9 cellular contexts compared by ENCODE assay signal in the genomic region with DNA sequence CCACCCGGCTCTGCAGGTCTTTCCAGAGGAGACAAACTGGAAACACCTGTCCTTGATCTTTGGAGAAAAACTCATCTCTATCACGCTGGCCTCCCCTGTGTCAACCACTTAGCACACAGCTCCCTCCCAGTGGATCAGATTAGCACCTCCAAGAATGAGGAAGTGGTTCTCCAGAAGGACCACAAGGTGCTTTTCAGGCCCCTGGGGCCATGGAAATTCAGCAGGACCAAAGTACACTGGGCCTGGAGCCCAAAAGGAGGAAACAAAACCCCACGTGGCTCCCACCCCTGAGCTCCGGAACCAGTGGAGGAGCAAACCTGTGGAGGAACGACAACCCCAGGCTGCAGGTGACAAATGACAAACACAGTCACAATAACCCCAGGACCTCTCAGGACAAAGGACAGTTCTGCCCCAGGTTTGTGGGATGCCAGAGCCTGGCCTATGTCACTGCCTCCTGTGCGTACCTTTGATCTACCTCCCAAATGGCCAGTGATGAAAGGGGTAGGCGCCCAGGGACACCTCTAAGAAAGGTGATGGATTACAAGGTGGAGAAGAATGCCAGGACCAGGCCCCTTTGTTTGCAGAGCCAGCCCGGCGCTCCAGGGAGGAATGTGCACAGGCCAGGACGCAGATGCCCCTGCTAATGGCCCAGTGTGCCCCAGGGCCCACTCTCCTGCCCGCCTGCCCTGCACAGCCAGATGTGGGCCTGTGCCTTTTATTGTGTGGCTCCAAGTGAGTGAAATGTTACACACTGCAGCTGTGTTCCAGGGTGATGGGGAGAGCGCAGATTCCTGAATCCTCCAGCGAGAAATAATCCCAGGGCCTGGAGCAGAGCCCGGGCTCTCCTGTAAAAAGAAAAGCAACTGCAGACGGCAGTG. TPM values are rescaled to one million over a fixed set of nuclear protein-coding genes. Genes with fewer than 3 reads are reported as not detected.
DNase-seq lines count a peak whose midpoint lies in the region; ATAC-seq and TF ChIP-seq lines count a peak whose summit lies in the region.
"Had no signal": no experiment of that assay in that cellular context is flagged by ENCODE, and none has a peak within 500 bp of the region (broad histone marks: within the 10 kb centered on the region; RNA-seq: fewer than 3 reads in every experiment).

No MANE protein-coding gene starts in this region.

- H3K36me3 Mint-ChIP-seq in activated CD8-positive, alpha-beta memory T cell treated with anti-CD3 and anti-CD28 coated beads, Interleukin-2, amount 10 ng/mL, durations not matched to agents 7 days and 5 days: no peaks in the 10 kb centered on the region
- H3K36me3 Mint-ChIP-seq: activated naive CD8-positive, alpha-beta T cell treated with anti-CD3 and anti-CD28 coated beads, Interleukin-2, amount 10 ng/mL, durations not matched to agents 7 days and 5 days had no signal

- peaks cover 13% of the 10 kb centered on the region for H3K27me3 Mint-ChIP-seq in activated CD8-positive, alpha-beta memory T cell treated with anti-CD3 and anti-CD28 coated beads, Interleukin-2, amount 10 ng/mL, durations not matched to agents 7 days and 5 days

- no peak for TF ChIP-seq CTCF in C4-2B (conservative IDR thresholded peaks at IDR 0.05)
- no peak for TF ChIP-seq CTCF in dorsolateral prefrontal cortex (IDR thresholded peaks at IDR 0.05 in 54 of 56, conservative IDR thresholded peaks at IDR 0.05 in 2 of 56; ENCODE audit: low read depth in 1 of 56, partially characterized antibody in 56 of 56)

- H3K4me1 Mint-ChIP-seq in activated CD8-positive, alpha-beta memory T cell treated with anti-CD3 and anti-CD28 coated beads, Interleukin-2, amount 10 ng/mL, durations not matched to agents 7 days and 5 days: no peaks in the 10 kb centered on the region

- H3K27ac ChIP-seq in C4-2B (peak overlapping the region; percentile 11), dorsolateral prefrontal cortex (peak overlapping the region in 35 of 59 donors; percentile 1 to 74 (median 40))

- DNase-seq in NCI-H2196 (lab: John Stamatoyannopoulos, UW; ENCODE audit: unreplicated experiment) (peak; percentile 53), dorsolateral prefrontal cortex (no peak), myocyte (ENCODE audit: low read depth) (peak; percentile 67), RKO (ENCODE audit: low spot score) (no peak), NCI-H2227 (lab: John Stamatoyannopoulos, UW; ENCODE audit: unreplicated experiment) (no peak)
- DNase-seq in activated CD8-positive, alpha-beta memory T cell treated with anti-CD3 and anti-CD28 coated beads, Interleukin-2, amount 10 ng/mL, durations not matched to agents 7 days and 5 days: no peak
- DNase-seq in stimulated activated CD8-positive, alpha-beta memory T cell treated with anti-CD3 and anti-CD28 coated beads, Interleukin-4, amount 100 ng/mL, for 48 hours: no peak
- DNase-seq: activated naive CD8-positive, alpha-beta T cell treated with anti-CD3 and anti-CD28 coated beads, Interleukin-2, amount 10 ng/mL, durations not matched to agents 7 days and 5 days had no signal

- peaks cover 0 to 21% (median 4%) of the 10 kb centered on the region in 45 donors for H3K27me3 ChIP-seq in dorsolateral prefrontal cortex

- no peak for ATAC-seq in activated CD8-positive, alpha-beta memory T cell treated with anti-CD3 and anti-CD28 coated beads, Interleukin-2, amount 10 ng/mL, durations not matched to agents 7 days and 5 days

- H3K4me3 Mint-ChIP-seq in activated CD8-positive, alpha-beta memory T cell treated with anti-CD3 and anti-CD28 coated beads, Interleukin-2, amount 10 ng/mL, durations not matched to agents 7 days and 5 days: no peak overlapping the region
- H3K4me3 Mint-ChIP-seq: activated naive CD8-positive, alpha-beta T cell treated with anti-CD3 and anti-CD28 coated beads, Interleukin-2, amount 10 ng/mL, durations not matched to agents 7 days and 5 days had no signal

- CTCF ChIA-PET in activated CD8-positive, alpha-beta memory T cell treated with anti-CD3 and anti-CD28 coated beads, Interleukin-2, amount 10 ng/mL, durations not matched to agents 7 days and 5 days (lab: Charles Lee): no interaction called here

- H3K4me3 ChIP-seq in dorsolateral prefrontal cortex: peak overlapping the region in 15 of 59 donors; percentile 1 to 23 (median 10)

- H3K9me3 Mint-ChIP-seq in activated CD8-positive, alpha-beta memory T cell treated with anti-CD3 and anti-CD28 coated beads, Interleukin-2, amount 10 ng/mL, durations not matched to agents 7 days and 5 days (ENCODE audit: low read depth): no peaks in the 10 kb centered on the region
- H3K9me3 Mint-ChIP-seq: activated naive CD8-positive, alpha-beta T cell treated with anti-CD3 and anti-CD28 coated beads, Interleukin-2, amount 10 ng/mL, durations not matched to agents 7 days and 5 days had no signal

- no peak overlapping the region for H3K27ac Mint-ChIP-seq in activated CD8-positive, alpha-beta memory T cell treated with anti-CD3 and anti-CD28 coated beads, Interleukin-2, amount 10 ng/mL, durations not matched to agents 7 days and 5 days
- H3K27ac Mint-ChIP-seq: activated naive CD8-positive, alpha-beta T cell treated with anti-CD3 and anti-CD28 coated beads, Interleukin-2, amount 10 ng/mL, durations not matched to agents 7 days and 5 days had no signal

- intact Hi-C loops in dorsolateral prefrontal cortex (cut with DNase I): loop anchor here in 1 of 2 donors (10.0 kb wide), 1 partner anchor 311 kb away; no protein-coding TSS in a partner anchor

RNA-seq across cellular contexts. Expression of gene TNS3, which starts 5.6 kb away (rescaled TPM):
- total RNA-seq in dorsolateral prefrontal cortex: 100 to 1,000 TPM in 5 of 120 experiments, 10 to 100 TPM in 115; 16.5 to 145 (median 47.8) TPM
- total RNA-seq in myocyte: 241 and 322 TPM in 2 replicates
- polyA plus RNA-seq in myocyte (2012): 267 TPM
- 1 to 10 TPM in 1 of 2 experiments, under 1 TPM in 1; 0.23 to 2.6 TPM for total RNA-seq in activated CD8-positive, alpha-beta memory T cell treated with anti-CD3 and anti-CD28 coated beads, Interleukin-2, amount 10 ng/mL, durations not matched to agents 7 days and 5 days

Comparison
In these comparisons a context has a peak if more than half of its experiments do, and no peak if none do; other contexts are left out.
1. DNase-seq: peak in NCI-H2196 (single experiment) and myocyte (single experiment); none in dorsolateral prefrontal cortex (0 of 10), activated CD8-positive, alpha-beta memory T cell treated with anti-CD3 and anti-CD28 coated beads, Interleukin-2, amount 10 ng/mL, durations not matched to agents 7 days and 5 days (single experiment), RKO (single experiment), NCI-H2227 (single experiment) and stimulated activated CD8-positive, alpha-beta memory T cell treated with anti-CD3 and anti-CD28 coated beads, Interleukin-4, amount 100 ng/mL, for 48 hours (single experiment).
2. RNA of gene TNS3, which starts 5.6 kb away (total RNA-seq): 241 to 322 TPM in myocyte and 16.5 to 145 TPM in dorsolateral prefrontal cortex; 0.23 to 2.6 TPM in activated CD8-positive, alpha-beta memory T cell treated with anti-CD3 and anti-CD28 coated beads, Interleukin-2, amount 10 ng/mL, durations not matched to agents 7 days and 5 days; every median in the first group is over 4 times any median in the second.